8 cellular contexts compared by ENCODE assay signal in the genomic region with DNA sequence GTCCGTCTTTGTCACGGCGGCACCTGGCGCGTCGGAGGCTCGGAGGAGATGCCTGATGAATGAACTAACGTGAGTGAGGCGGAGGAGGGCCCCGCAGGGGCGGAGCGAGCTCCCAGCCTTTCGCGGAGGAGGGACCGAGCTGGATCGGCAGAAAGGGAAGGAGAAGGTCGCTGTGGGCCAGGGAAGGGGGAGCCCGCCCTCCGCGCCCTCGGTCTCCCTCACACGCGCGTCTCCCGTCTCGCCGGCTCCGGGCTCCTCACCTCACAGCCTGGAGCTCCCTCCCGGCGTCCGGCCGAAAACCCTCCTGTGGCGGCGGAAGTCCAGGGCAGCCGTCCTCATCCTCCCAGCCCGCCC. TPM values are rescaled to one million over a fixed set of nuclear protein-coding genes. Genes with fewer than 3 reads are reported as not detected.
DNase-seq lines count a peak whose midpoint lies in the region; ATAC-seq and FAIRE-seq lines count a peak whose summit lies in the region.

No MANE protein-coding gene starts in this region.

- H4K91ac ChIP-seq in mesenchymal stem cell (ENCODE audit: low read length), result peak overlapping the region; percentile 76

- peak overlapping the region; percentile 61 to 91 for H3K4ac ChIP-seq in mesenchymal stem cell (ENCODE audit: low read depth in 1 of 2, low read length in 2 of 2)

- peaks cover 27% of the 10 kb centered on the region for H3K36me3 Mint-ChIP-seq in activated CD8-positive, alpha-beta T cell treated with anti-CD3 and anti-CD28 coated beads, Interleukin-2, amount 10 ng/mL, durations not matched to agents 7 days and 5 days (ENCODE audit: low read depth)

- H3K36me3 ChIP-seq in BLaER1 (peaks cover 39% of the 10 kb centered on the region), mesenchymal stem cell (ENCODE audit: control insufficient read depth in 1 of 2, insufficient read depth in 2 of 2, low read depth in 1 of 2, low read length in 2 of 2) (peaks cover 33 to 45% of the 10 kb centered on the region in 2 experiments)

- H3K18ac ChIP-seq in mesenchymal stem cell (ENCODE audit: low read depth in 1 of 2, low read length in 2 of 2), result peak overlapping the region; percentile 78 to 92

- peak overlapping the region; percentile 85 for H2BK5ac ChIP-seq in mesenchymal stem cell (ENCODE audit: low read depth, low read length, poor library complexity, severe bottlenecking)

- H3K27me3 Mint-ChIP-seq in activated CD8-positive, alpha-beta T cell treated with anti-CD3 and anti-CD28 coated beads, Interleukin-2, amount 10 ng/mL, durations not matched to agents 7 days and 5 days (ENCODE audit: low read depth), result no peaks in the 10 kb centered on the region

- peaks cover 61% of the 10 kb centered on the region for H3K4me1 ChIP-seq in BLaER1
- peaks cover 36% of the 10 kb centered on the region for H3K4me1 ChIP-seq in mesenchymal stem cell (ENCODE audit: control insufficient read depth, insufficient read depth, low read depth, low read length)

- H3K27me3 ChIP-seq in BLaER1, result no peaks in the 10 kb centered on the region
- no peaks in the 10 kb centered on the region for H3K27me3 ChIP-seq in mesenchymal stem cell (ENCODE audit: control insufficient read depth in 1 of 2, insufficient read depth in 1 of 2, low read length in 2 of 2)

- peak overlapping the region in 1 of 2 experiments; percentile 71 for H3K14ac ChIP-seq in mesenchymal stem cell (ENCODE audit: low read length in 2 of 2)

- H3K4me2 ChIP-seq in BLaER1 (peak overlapping the region; percentile 96), mesenchymal stem cell (ENCODE audit: low read length, poor library complexity, severe bottlenecking) (peak overlapping the region; percentile 76)

- H3K23ac ChIP-seq in mesenchymal stem cell (ENCODE audit: low read length in 2 of 2), result peak overlapping the region in 1 of 2 experiments; percentile 29

- POLR2A ChIA-PET in activated CD8-positive, alpha-beta T cell treated with anti-CD3 and anti-CD28 coated beads, Interleukin-2, amount 10 ng/mL, durations not matched to agents 7 days and 5 days (lab: Charles Lee), result interaction anchor here (0.5 to 1.4 kb wide), 7 partner anchors 9 to 409 kb away, joined by 3 to 9 read pairs (median 3); no protein-coding TSS in a partner anchor

- peak overlapping the region; percentile 76 for H4K8ac ChIP-seq in mesenchymal stem cell (ENCODE audit: low read length)

- no peak overlapping the region for H2AK5ac ChIP-seq in mesenchymal stem cell (ENCODE audit: low read length, severe bottlenecking)

- H3K9me3 ChIP-seq in BLaER1, result no peaks in the 10 kb centered on the region
- no peaks in the 10 kb centered on the region for H3K9me3 ChIP-seq in mesenchymal stem cell (ENCODE audit: control insufficient read depth, low read length)

- CTCF ChIA-PET in activated CD8-positive, alpha-beta T cell treated with anti-CD3 and anti-CD28 coated beads, Interleukin-2, amount 10 ng/mL, durations not matched to agents 7 days and 5 days (lab: Charles Lee), result interaction anchor here (0.8 to 2.7 kb wide), 5 partner anchors 8 to 63 kb away, joined by 3 to 7 read pairs (median 4); no protein-coding TSS in a partner anchor

- H2AFZ ChIP-seq in mesenchymal stem cell (ENCODE audit: low read depth, low read length), result peak overlapping the region; percentile 68

- peak overlapping the region; percentile 78 for H2BK15ac ChIP-seq in mesenchymal stem cell (ENCODE audit: low read depth, poor library complexity, severe bottlenecking)

- under 1% methylated on average over 26 of the region's 36 CpGs for WGBS in mesenchymal stem cell

- H3K27ac ChIP-seq in BLaER1 (peak overlapping the region; percentile 98), mesenchymal stem cell (ENCODE audit: low read length, poor library complexity, severe bottlenecking) (peak overlapping the region; percentile 68)

- H3K9me3 Mint-ChIP-seq in activated CD8-positive, alpha-beta T cell treated with anti-CD3 and anti-CD28 coated beads, Interleukin-2, amount 10 ng/mL, durations not matched to agents 7 days and 5 days (ENCODE audit: insufficient read depth), result no peaks in the 10 kb centered on the region

- peak overlapping the region; percentile 88 for H3K27ac Mint-ChIP-seq in activated CD8-positive, alpha-beta T cell treated with anti-CD3 and anti-CD28 coated beads, Interleukin-2, amount 10 ng/mL, durations not matched to agents 7 days and 5 days

- DNase-seq in GM19239 (ENCODE audit: insufficient read length, low spot score) (peak; percentile 83), NCI-H774 (lab: John Stamatoyannopoulos, UW) (peak; percentile 68), mesenchymal stem cell (peak; percentile 86)
- peak; percentile 80 for DNase-seq in activated CD8-positive, alpha-beta T cell treated with anti-CD3 and anti-CD28 coated beads, Interleukin-2, amount 10 ng/mL, durations not matched to agents 7 days and 5 days
- peak; percentile 56 for DNase-seq in effector CD8-positive, alpha-beta T cell (lab: John Stamatoyannopoulos, UW)
- peak; percentile 30 for DNase-seq in stimulated activated CD8-positive, alpha-beta memory T cell treated with anti-CD3 and anti-CD28 coated beads, Interleukin-15, amount 100 ng/mL, for 24 hours (ENCODE audit: low read depth)

- peaks cover 36% of the 10 kb centered on the region for H4K20me1 ChIP-seq in BLaER1

- H3K4me3 Mint-ChIP-seq in activated CD8-positive, alpha-beta T cell treated with anti-CD3 and anti-CD28 coated beads, Interleukin-2, amount 10 ng/mL, durations not matched to agents 7 days and 5 days, result peak overlapping the region; percentile 88

- peak; percentile 64 for ATAC-seq in HG03378 (IDR thresholded peaks at IDR 0.05; ENCODE audit: unreplicated experiment)
- peak; percentile 80 for ATAC-seq in activated CD8-positive, alpha-beta T cell treated with anti-CD3 and anti-CD28 coated beads, Interleukin-2, amount 10 ng/mL, durations not matched to agents 7 days and 5 days

- peaks cover 71% of the 10 kb centered on the region for H3K4me1 Mint-ChIP-seq in activated CD8-positive, alpha-beta T cell treated with anti-CD3 and anti-CD28 coated beads, Interleukin-2, amount 10 ng/mL, durations not matched to agents 7 days and 5 days (ENCODE audit: low read depth)

- H3K9ac ChIP-seq in BLaER1 (peak overlapping the region; percentile 99), mesenchymal stem cell (ENCODE audit: low read length) (peak overlapping the region; percentile 93)

- peaks cover 51% of the 10 kb centered on the region for H3K79me1 ChIP-seq in mesenchymal stem cell (replicated peaks; ENCODE audit: low read length, poor library complexity, severe bottlenecking)

- no peak for FAIRE-seq in GM19239 (lab: Jason Lieb, UNC)

- peak overlapping the region; percentile 68 for H2BK120ac ChIP-seq in mesenchymal stem cell (ENCODE audit: low read depth, low read length)

- H2BK12ac ChIP-seq in mesenchymal stem cell (ENCODE audit: low read length in 2 of 2), result no peak overlapping the region

- H3K4me3 ChIP-seq in BLaER1, result peak overlapping the region; percentile 99
- peak overlapping the region; percentile 80 to 88 for H3K4me3 ChIP-seq in mesenchymal stem cell (ENCODE audit: insufficient read depth in 1 of 2, low read depth in 1 of 2, low read length in 2 of 2)

RNA-seq across cellular contexts. Expression of a gene that starts 0.5 kb away (rescaled TPM):
- total RNA-seq in activated CD8-positive, alpha-beta T cell treated with anti-CD3 and anti-CD28 coated beads, Interleukin-2, amount 10 ng/mL, durations not matched to agents 7 days and 5 days, result 10 to 100 TPM; 20.5 to 22.0 TPM
- 12.9 TPM for polyA plus RNA-seq in mesenchymal stem cell (2013, experiment 1 of 2)
- 12.9 TPM for polyA plus RNA-seq in mesenchymal stem cell (2013, experiment 2 of 2)

Comparison
In these comparisons a context has a peak if more than half of its experiments do, and no peak if none do; other contexts are left out.
1. Peak in every context shown above with its lines: DNase-seq, ATAC-seq, H3K4me3 ChIP-seq and H3K27ac ChIP-seq.
2. DNase-seq: peak in every context shown above with its lines; median percentile 86 in mesenchymal stem cell; 83 in GM19239; 80 in activated CD8-positive, alpha-beta T cell treated with anti-CD3 and anti-CD28 coated beads, Interleukin-2, amount 10 ng/mL, durations not matched to agents 7 days and 5 days; 68 in NCI-H774; 56 in effector CD8-positive, alpha-beta T cell; 30 in stimulated activated CD8-positive, alpha-beta memory T cell treated with anti-CD3 and anti-CD28 coated beads, Interleukin-15, amount 100 ng/mL, for 24 hours.